Comparison of ENCODE assay signal across 8 cellular contexts in genomic region chr22:23243006-23243573, GRCh38.
DNase-seq lines count a peak whose midpoint lies in the region; ATAC-seq lines count a peak whose summit lies in the region.

No MANE protein-coding gene starts in this region.

- peak overlapping the region; percentile 67 to 90 (median 77) for H3K27ac Mint-ChIP-seq in IgD-negative memory B cell

- ATAC-seq in GM21360 (IDR thresholded peaks at IDR 0.05; ENCODE audit: unreplicated experiment), result no peak
- no peak for ATAC-seq in GM21723 (IDR thresholded peaks at IDR 0.05; ENCODE audit: unreplicated experiment)

- H3K36me3 Mint-ChIP-seq in IgD-negative memory B cell, result no peaks in the 10 kb centered on the region

- H3K27me3 Mint-ChIP-seq in IgD-negative memory B cell, result peaks cover 2% of the 10 kb centered on the region

- H3K9me3 Mint-ChIP-seq in IgD-negative memory B cell, result peaks cover 0 to 2% (median 0%) of the 10 kb centered on the region in 3 donors

- peaks cover 22 to 25% (median 23%) of the 10 kb centered on the region in 3 donors for H3K4me1 Mint-ChIP-seq in IgD-negative memory B cell

- peak overlapping the region; percentile 19 to 71 (median 41) for H3K4me3 Mint-ChIP-seq in IgD-negative memory B cell

- peak; percentile 52 for DNase-seq in activated T-cell treated with anti-CD3 and anti-CD28 coated beads for 4 hours
- DNase-seq in iPS-NIHi11 (ENCODE audit: low spot score), result peak; percentile 85
- peak; percentile 38 to 44 for DNase-seq in stimulated activated CD8-positive, alpha-beta memory T cell treated with anti-CD3 and anti-CD28 coated beads, Interleukin-4, amount 100 ng/mL, for 4 hours (ENCODE audit: low read depth in 2 of 2, low spot score in 1 of 2)
- no peak for DNase-seq in NCI-H446 (lab: John Stamatoyannopoulos, UW)
- no peak for DNase-seq in NCI-H146 (lab: John Stamatoyannopoulos, UW)

Comparison
In these comparisons a context has a peak if more than half of its experiments do, and no peak if none do; other contexts are left out.
1. DNase-seq: peak in activated T-cell treated with anti-CD3 and anti-CD28 coated beads for 4 hours (single experiment), iPS-NIHi11 (single experiment) and stimulated activated CD8-positive, alpha-beta memory T cell treated with anti-CD3 and anti-CD28 coated beads, Interleukin-4, amount 100 ng/mL, for 4 hours (2 of 2); none in NCI-H446 (0 of 2) and NCI-H146 (single experiment).